In the genomic region with DNA sequence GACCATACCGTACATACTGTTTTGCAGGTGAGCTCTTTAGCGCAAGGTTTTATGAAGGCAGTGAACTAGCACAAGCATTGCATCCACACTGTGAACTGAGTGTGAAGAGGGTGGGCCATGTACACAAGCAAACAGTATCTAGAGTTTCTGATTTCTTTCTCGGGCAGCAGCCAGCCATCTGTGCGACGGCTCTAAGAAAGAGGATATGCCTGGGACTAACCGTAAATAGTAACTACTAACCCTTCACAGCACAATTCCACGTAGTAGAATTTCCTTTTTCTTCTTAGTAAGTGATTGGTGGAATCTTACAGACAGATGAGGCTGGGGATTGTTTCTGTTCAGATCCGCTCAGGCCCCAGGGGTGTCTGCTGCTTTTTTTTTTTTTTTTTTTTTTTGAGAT, we compare ENCODE assay signal across 21 cellular contexts.
DNase-seq lines count a peak whose midpoint lies in the region; ATAC-seq and TF ChIP-seq lines count a peak whose summit lies in the region.
"Had no signal": no experiment of that assay in that cellular context is flagged by ENCODE, and none has a peak within 500 bp of the region (broad histone marks: within the 10 kb centered on the region; RNA-seq: fewer than 3 reads in every experiment).

No MANE protein-coding gene starts in this region.

- H3K4me1 ChIP-seq in endodermal cell (ENCODE audit: control insufficient read depth, insufficient read depth, low read length) (peaks cover 5% of the 10 kb centered on the region), smooth muscle cell (ENCODE audit: low read depth) (peaks cover 7% of the 10 kb centered on the region), mesenchymal stem cell (ENCODE audit: control insufficient read depth, insufficient read depth, low read depth, low read length) (no peaks in the 10 kb centered on the region)

- H3K4me2 ChIP-seq in smooth muscle cell (peak overlapping the region; percentile 7), mesenchymal stem cell (ENCODE audit: low read length, poor library complexity, severe bottlenecking) (no peak overlapping the region)
- H3K4me2 ChIP-seq: A549, SK-N-SH had no signal

- peaks cover 9% of the 10 kb centered on the region for H3F3A ChIP-seq in smooth muscle cell (ENCODE audit: low read depth)

- H2BK5ac ChIP-seq in mesenchymal stem cell (ENCODE audit: low read depth, low read length, poor library complexity, severe bottlenecking), result no peak overlapping the region

- H3K79me1 ChIP-seq in mesenchymal stem cell (replicated peaks; ENCODE audit: low read length, poor library complexity, severe bottlenecking), result no peaks in the 10 kb centered on the region

- no peaks in the 10 kb centered on the region for H3K27me3 ChIP-seq in endodermal cell (ENCODE audit: control insufficient read depth, insufficient read depth, low read length, poor library complexity, severe bottlenecking)
- no peaks in the 10 kb centered on the region for H3K27me3 ChIP-seq in smooth muscle cell (ENCODE audit: low read depth)
- peaks cover 0 to 48% of the 10 kb centered on the region in 2 experiments for H3K27me3 ChIP-seq in mesenchymal stem cell (ENCODE audit: control insufficient read depth in 1 of 2, insufficient read depth in 1 of 2, low read length in 2 of 2)

- H3K9me3 ChIP-seq in endodermal cell (ENCODE audit: control insufficient read depth, low read length), result no peaks in the 10 kb centered on the region
- no peaks in the 10 kb centered on the region for H3K9me3 ChIP-seq in smooth muscle cell (replicated peaks; ENCODE audit: low read depth)
- H3K9me3 ChIP-seq in mesenchymal stem cell (ENCODE audit: control insufficient read depth, low read length), result no peaks in the 10 kb centered on the region
- H3K9me3 ChIP-seq: A549, SK-N-SH had no signal

- H2BK12ac ChIP-seq in mesenchymal stem cell (ENCODE audit: low read length in 2 of 2), result no peak overlapping the region

- no peaks in the 10 kb centered on the region for H3K79me2 ChIP-seq in smooth muscle cell (ENCODE audit: low read depth)

- H3K27me3 Mint-ChIP-seq in endodermal cell (ENCODE audit: insufficient read depth), result peaks cover 4% of the 10 kb centered on the region

- H3K18ac ChIP-seq in mesenchymal stem cell (ENCODE audit: low read depth in 1 of 2, low read length in 2 of 2), result no peak overlapping the region

- no peak overlapping the region for H3K23ac ChIP-seq in mesenchymal stem cell (ENCODE audit: low read length in 2 of 2)

- H4K8ac ChIP-seq in mesenchymal stem cell (ENCODE audit: low read length), result no peak overlapping the region

- DNase-seq in NCI-H82 (lab: John Stamatoyannopoulos, UW), result peak; percentile 8
- no peak for DNase-seq in NCI-H82 treated with DMSO at 0.1 percent for 48 hours (lab: John Stamatoyannopoulos, UW; ENCODE audit: unreplicated experiment)
- peak; percentile 50 for DNase-seq in NCI-H2171 (lab: John Stamatoyannopoulos, UW)
- DNase-seq in endodermal cell, result no peak
- no peak for DNase-seq in smooth muscle cell (lab: John Stamatoyannopoulos, UW; ENCODE audit: unreplicated experiment)
- no peak for DNase-seq in mesenchymal stem cell
- DNase-seq in NCI-H2107 (lab: John Stamatoyannopoulos, UW), result no peak
- DNase-seq: CD8-positive, alpha-beta memory T cell; DMS153; KBM-7; NCI-H1694 treated with DMSO at 0.1 percent for 48 hours; NCI-H2081; NCI-H226; SIG-M5; SK-N-SH; SW 1271; T-helper 9 cell had no signal

- H3K14ac ChIP-seq in mesenchymal stem cell (ENCODE audit: low read length in 2 of 2), result no peak overlapping the region

- H3K27ac ChIP-seq in endodermal cell (ENCODE audit: low read depth, low read length) (peak overlapping the region; percentile 22), smooth muscle cell (ENCODE audit: low read depth) (peak overlapping the region; percentile 28), mesenchymal stem cell (ENCODE audit: low read length, poor library complexity, severe bottlenecking) (no peak overlapping the region)
- H3K27ac ChIP-seq: A549 had no signal

- H3K36me3 Mint-ChIP-seq in endodermal cell (ENCODE audit: low read depth), result no peaks in the 10 kb centered on the region
- H3K36me3 Mint-ChIP-seq: CD14-positive monocyte; CD8-positive, alpha-beta memory T cell had no signal

- no peak overlapping the region for H2BK15ac ChIP-seq in mesenchymal stem cell (ENCODE audit: low read depth, poor library complexity, severe bottlenecking)

- ATAC-seq in HG03354 (IDR thresholded peaks at IDR 0.05; ENCODE audit: poor library complexity, severe bottlenecking, unreplicated experiment), result no peak
- ATAC-seq: A549 had no signal

- no peak overlapping the region for H4K91ac ChIP-seq in mesenchymal stem cell (ENCODE audit: low read length)

- peaks cover 16% of the 10 kb centered on the region for H3K4me1 Mint-ChIP-seq in endodermal cell
- H3K4me1 Mint-ChIP-seq: CD14-positive monocyte; CD8-positive, alpha-beta memory T cell had no signal

- H3K27ac Mint-ChIP-seq in endodermal cell, result no peak overlapping the region
- H3K27ac Mint-ChIP-seq: CD14-positive monocyte; CD8-positive, alpha-beta memory T cell; T-helper 1 cell treated with Interleukin-12 subunit alpha and Interleukin-12 subunit beta and Interleukin-4 antibody, amounts not matched to agents 30 μg/mL and 1 μg/mL, for 36 hours had no signal

- H3K9me3 Mint-ChIP-seq in endodermal cell, result no peaks in the 10 kb centered on the region
- H3K9me3 Mint-ChIP-seq: CD8-positive, alpha-beta memory T cell; T-helper 1 cell treated with Interleukin-12 subunit alpha and Interleukin-12 subunit beta and Interleukin-4 antibody, amounts not matched to agents 30 μg/mL and 1 μg/mL, for 36 hours had no signal

- H3K4ac ChIP-seq in mesenchymal stem cell (ENCODE audit: low read depth in 1 of 2, low read length in 2 of 2), result no peak overlapping the region

- H3K4me3 ChIP-seq in endodermal cell (ENCODE audit: low read length) (no peak overlapping the region), smooth muscle cell (no peak overlapping the region), mesenchymal stem cell (ENCODE audit: insufficient read depth in 1 of 2, low read depth in 1 of 2, low read length in 2 of 2) (no peak overlapping the region)
- H3K4me3 ChIP-seq: A549 had no signal

- no peak overlapping the region for H2AK5ac ChIP-seq in mesenchymal stem cell (ENCODE audit: low read length, severe bottlenecking)

- H2BK120ac ChIP-seq in mesenchymal stem cell (ENCODE audit: low read depth, low read length), result no peak overlapping the region

- H3K36me3 ChIP-seq in endodermal cell (ENCODE audit: control insufficient read depth, insufficient read depth, low read length), result no peaks in the 10 kb centered on the region
- no peaks in the 10 kb centered on the region for H3K36me3 ChIP-seq in smooth muscle cell (ENCODE audit: low read depth)
- H3K36me3 ChIP-seq in mesenchymal stem cell (ENCODE audit: control insufficient read depth in 1 of 2, insufficient read depth in 2 of 2, low read depth in 1 of 2, low read length in 2 of 2), result no peaks in the 10 kb centered on the region

- H3K4me3 Mint-ChIP-seq in endodermal cell, result no peak overlapping the region
- H3K4me3 Mint-ChIP-seq: CD14-positive monocyte; CD8-positive, alpha-beta memory T cell; T-helper 1 cell treated with Interleukin-12 subunit alpha and Interleukin-12 subunit beta and Interleukin-4 antibody, amounts not matched to agents 30 μg/mL and 1 μg/mL, for 36 hours had no signal

- no peak overlapping the region for H2AFZ ChIP-seq in smooth muscle cell (ENCODE audit: low read depth)
- H2AFZ ChIP-seq in mesenchymal stem cell (ENCODE audit: low read depth, low read length), result no peak overlapping the region

- TF ChIP-seq CTCF in endodermal cell (conservative IDR thresholded peaks at IDR 0.05), result no peak
- TF ChIP-seq CTCF in smooth muscle cell (IDR thresholded peaks at IDR 0.05; ENCODE audit: borderline replicate concordance, insufficient read depth, poor library complexity, severe bottlenecking), result no peak

- 93 to 94% methylated on average over 2 to 8 of the region's 8 CpGs for WGBS in endodermal cell (ENCODE audit: insufficient coverage in 1 of 2, insufficient read length in 1 of 2), 2 experiments
- WGBS in smooth muscle cell (ENCODE audit: low lambda C conversion rate), result 44% methylated on average over 8 of the region's 8 CpGs
- 89% methylated on average over 4 of the region's 8 CpGs for WGBS in mesenchymal stem cell

- H3K9ac ChIP-seq in endodermal cell (ENCODE audit: extremely low read depth, low read length, poor library complexity, severe bottlenecking) (no peak overlapping the region), smooth muscle cell (ENCODE audit: low read depth) (no peak overlapping the region), mesenchymal stem cell (ENCODE audit: low read length) (no peak overlapping the region)
- H3K9ac ChIP-seq: SK-N-SH had no signal

- H4K20me1 ChIP-seq in smooth muscle cell (ENCODE audit: low read depth), result no peaks in the 10 kb centered on the region

Comparison
In these comparisons a context has a peak if more than half of its experiments do, and no peak if none do; other contexts are left out.
1. DNase-seq: peak in NCI-H82 (single experiment) and NCI-H2171 (single experiment); none in NCI-H82 treated with DMSO at 0.1 percent for 48 hours (single experiment), endodermal cell (single experiment), smooth muscle cell (single experiment), mesenchymal stem cell (single experiment) and NCI-H2107 (single experiment).